Comparison of ENCODE assay signal across 15 cellular contexts in the genomic region with DNA sequence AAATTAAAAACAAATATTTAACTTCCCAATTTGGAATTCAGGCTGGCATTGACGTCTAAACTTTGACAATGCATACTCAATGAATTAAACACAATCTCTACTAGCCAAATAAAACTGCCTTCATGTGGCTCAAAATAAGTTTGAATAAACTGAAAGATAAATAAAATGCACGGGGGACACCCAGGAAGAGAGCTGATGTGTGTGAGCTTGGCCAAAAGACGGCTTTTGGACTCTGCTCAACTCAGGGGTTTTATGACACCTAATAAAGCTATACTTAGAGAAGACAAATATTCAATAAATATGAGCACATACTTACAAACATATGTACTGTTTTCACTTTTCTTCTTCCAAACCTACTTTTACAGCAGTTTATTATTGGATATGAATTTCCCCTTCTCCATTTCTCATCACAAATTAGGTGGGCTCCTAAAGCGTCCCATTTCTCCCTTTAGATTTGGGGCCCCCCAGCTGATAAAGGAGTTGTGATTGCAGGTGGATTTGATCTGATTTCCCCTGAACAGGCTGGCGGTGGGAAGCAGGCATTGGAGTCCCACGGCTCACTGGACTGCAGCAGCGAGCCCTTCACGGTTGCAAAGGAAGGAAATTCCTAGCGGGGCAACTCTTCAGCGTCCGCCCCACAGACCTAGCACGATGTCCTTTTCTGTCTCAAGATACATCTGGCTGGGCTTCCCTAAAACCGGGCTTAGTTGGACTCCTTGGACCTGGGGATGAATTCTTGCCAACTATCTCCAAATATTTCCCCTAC.
DNase-seq lines count a peak whose midpoint lies in the region; ATAC-seq and TF ChIP-seq lines count a peak whose summit lies in the region.
"Had no signal": no experiment of that assay in that cellular context is flagged by ENCODE, and none has a peak within 500 bp of the region (broad histone marks: within the 10 kb centered on the region; RNA-seq: fewer than 3 reads in every experiment).

No MANE protein-coding gene starts in this region.

- TF ChIP-seq CTCF in AG04449 (IDR thresholded peaks at IDR 0.05; ENCODE audit: insufficient read depth, low read length, missing control alignments) = no peak
- no peak for TF ChIP-seq CTCF in LNCaP clone FGC (IDR thresholded peaks at IDR 0.05; ENCODE audit: control insufficient read depth, extremely low read depth, insufficient read depth)
- no peak for TF ChIP-seq CTCF in esophagus muscularis mucosa (IDR thresholded peaks at IDR 0.05)
- no peak for TF ChIP-seq CTCF in psoas muscle (IDR thresholded peaks at IDR 0.05)

- H3K27me3 ChIP-seq in esophagus muscularis mucosa (peaks cover 16 to 100% (median 95%) of the 10 kb centered on the region in 4 donors), psoas muscle (ENCODE audit: insufficient read depth in 3 of 3, low read length in 2 of 3) (peaks cover 4 to 100% (median 65%) of the 10 kb centered on the region in 3 donors), HAP-1 (ENCODE audit: low read depth) (peaks cover 74% of the 10 kb centered on the region)
- peaks cover 0 to 14% of the 10 kb centered on the region in 2 donors for H3K27me3 ChIP-seq in naive thymus-derived CD4-positive, alpha-beta T cell (ENCODE audit: control insufficient read depth in 2 of 2, insufficient read depth in 2 of 2, low read length in 2 of 2)

- H3K27ac ChIP-seq in esophagus muscularis mucosa (replicated peaks in 1 of 4) (no peak overlapping the region), psoas muscle (no peak overlapping the region)
- no peak overlapping the region for H3K27ac ChIP-seq in naive thymus-derived CD4-positive, alpha-beta T cell (ENCODE audit: low read depth, low read length)
- H3K27ac ChIP-seq: C4-2B, esophagus squamous epithelium had no signal

- H3K27me3 Mint-ChIP-seq in activated CD4-positive, alpha-beta memory T cell treated with anti-CD3 and anti-CD28 coated beads for 36 hours = peaks cover 85% of the 10 kb centered on the region
- H3K27me3 Mint-ChIP-seq in naive thymus-derived CD4-positive, alpha-beta T cell = peaks cover 75 to 87% (median 85%) of the 10 kb centered on the region in 5 donors

- peaks cover 46% of the 10 kb centered on the region for H3K4me1 Mint-ChIP-seq in activated CD4-positive, alpha-beta memory T cell treated with anti-CD3 and anti-CD28 coated beads for 36 hours (ENCODE audit: low read depth)
- H3K4me1 Mint-ChIP-seq in naive thymus-derived CD4-positive, alpha-beta T cell = peaks cover 30 to 75% (median 56%) of the 10 kb centered on the region in 7 donors

- intact Hi-C loops in esophagus muscularis mucosa (cut with DNase I) = no loop called here
- intact Hi-C loops in psoas muscle (cut with DNase I) = no loop called here
- intact Hi-C loops in activated CD4-positive, alpha-beta memory T cell treated with anti-CD3 and anti-CD28 coated beads for 36 hours (cut with micrococcal nuclease) = loop anchor here (5.0 to 10.0 kb wide), 2 partner anchors 430 to 1628 kb away; no protein-coding TSS in a partner anchor
- intact Hi-C loops in naive thymus-derived CD4-positive, alpha-beta T cell (cut with micrococcal nuclease) = loop anchor here in 1 of 2 donors (2.0 to 5.0 kb wide), 5 partner anchors 80 to 1625 kb away; partner anchors contain the start of gene SHH

- in situ Hi-C loops in HAP-1 (cut with MboI; ENCODE audit: low sequenced_read_pairs) = loop anchor here (25.0 kb wide), 1 partner anchor 385 kb away; no protein-coding TSS in a partner anchor

- no peaks in the 10 kb centered on the region for H3K9me3 Mint-ChIP-seq in activated CD4-positive, alpha-beta memory T cell treated with anti-CD3 and anti-CD28 coated beads for 36 hours
- H3K9me3 Mint-ChIP-seq in naive thymus-derived CD4-positive, alpha-beta T cell = peaks cover 0 to 2% (median 0%) of the 10 kb centered on the region in 11 donors
- H3K9me3 Mint-ChIP-seq: activated CD4-positive, alpha-beta T cell treated with anti-CD3 and anti-CD28 coated beads, Interleukin-2, amount 10 ng/mL, durations not matched to agents 7 days and 5 days; natural killer cell treated with Interleukin-12 subunit alpha and Interleukin-12 subunit beta and Interleukin-15 and Interleukin-18, amount 100 ng/mL, for 72 hours had no signal

- H3K4me3 Mint-ChIP-seq in activated CD4-positive, alpha-beta memory T cell treated with anti-CD3 and anti-CD28 coated beads for 36 hours = no peak overlapping the region
- peak overlapping the region in 1 of 10 donors; percentile 25 for H3K4me3 Mint-ChIP-seq in naive thymus-derived CD4-positive, alpha-beta T cell
- H3K4me3 Mint-ChIP-seq: activated CD4-positive, alpha-beta T cell treated with anti-CD3 and anti-CD28 coated beads, Interleukin-2, amount 10 ng/mL, durations not matched to agents 7 days and 5 days; natural killer cell treated with Interleukin-12 subunit alpha and Interleukin-12 subunit beta and Interleukin-15 and Interleukin-18, amount 100 ng/mL, for 72 hours had no signal

- TF ChIP-seq EP300 in esophagus muscularis mucosa (IDR thresholded peaks at IDR 0.05) = no peak

- H3K4me1 ChIP-seq in esophagus muscularis mucosa (peaks cover 58 to 71% (median 68%) of the 10 kb centered on the region in 4 donors), psoas muscle (peaks cover 33% of the 10 kb centered on the region), HAP-1 (peaks cover 2% of the 10 kb centered on the region; the same call in 1 of the 2 replicates)
- peaks cover 0 to 21% of the 10 kb centered on the region in 2 donors for H3K4me1 ChIP-seq in naive thymus-derived CD4-positive, alpha-beta T cell (ENCODE audit: control insufficient read depth in 2 of 2, insufficient read depth in 2 of 2, low read length in 2 of 2)

- H3K36me3 ChIP-seq in esophagus muscularis mucosa (no peaks in the 10 kb centered on the region), psoas muscle (ENCODE audit: insufficient read depth in 1 of 2, low read depth in 1 of 2) (no peaks in the 10 kb centered on the region), HAP-1 (replicated peaks) (no peaks in the 10 kb centered on the region)
- H3K36me3 ChIP-seq in naive thymus-derived CD4-positive, alpha-beta T cell (ENCODE audit: control insufficient read depth in 2 of 3, insufficient read depth in 3 of 3, low read length in 3 of 3) = no peaks in the 10 kb centered on the region
- H3K36me3 ChIP-seq: esophagus squamous epithelium had no signal

- WGBS in esophagus muscularis mucosa = 4% methylated on average over 13 of the region's 13 CpGs
- 8 to 12% (median 10%) methylated on average over 13 of the region's 13 CpGs for WGBS in psoas muscle, 3 donors

- H3K4me3 ChIP-seq in AG04449 (ENCODE audit: low read depth, low read length) (peak overlapping the region; percentile 18), LNCaP clone FGC (ENCODE audit: low read depth, low read length) (peak overlapping the region; percentile 10), esophagus muscularis mucosa (peak overlapping the region; percentile 29 to 42 (median 34)), psoas muscle (peak overlapping the region; percentile 25), HAP-1 (no peak overlapping the region)
- H3K4me3 ChIP-seq in naive thymus-derived CD4-positive, alpha-beta T cell (ENCODE audit: low read length) = no peak overlapping the region
- H3K4me3 ChIP-seq: K562 had no signal

- ATAC-seq in psoas muscle = no peak
- ATAC-seq in naive thymus-derived CD4-positive, alpha-beta T cell = no peak
- ATAC-seq in GM18519 (IDR thresholded peaks at IDR 0.05; ENCODE audit: low FRiP score, unreplicated experiment) = no peak
- ATAC-seq: K562; natural killer cell treated with Interleukin-12 subunit alpha and Interleukin-12 subunit beta and Interleukin-15 and Interleukin-18, amount 100 ng/mL, for 72 hours had no signal

- no peak for DNase-seq in AG04449 (ENCODE audit: low read depth, low spot score)
- peak; percentile 68 for DNase-seq in LNCaP clone FGC (ENCODE audit: low read depth)
- DNase-seq in esophagus muscularis mucosa (ENCODE audit: extremely low spot score) = no peak
- DNase-seq in psoas muscle = no peak
- no peak for DNase-seq in activated CD4-positive, alpha-beta memory T cell treated with anti-CD3 and anti-CD28 coated beads for 36 hours
- no peak for DNase-seq in HAP-1 (ENCODE audit: low spot score in 2 of 2)
- DNase-seq in naive thymus-derived CD4-positive, alpha-beta T cell = no peak
- DNase-seq: activated CD4-positive, alpha-beta T cell treated with anti-CD3 and anti-CD28 coated beads, Interleukin-2, amount 10 ng/mL, durations not matched to agents 7 days and 5 days; activated effector memory CD4-positive, alpha-beta T cell treated with Interleukin-2 at 50 U/mL for 16 hours; esophagus squamous epithelium; NCI-H2029 had no signal

- H3K27ac Mint-ChIP-seq in activated CD4-positive, alpha-beta memory T cell treated with anti-CD3 and anti-CD28 coated beads for 36 hours = no peak overlapping the region
- H3K27ac Mint-ChIP-seq in naive thymus-derived CD4-positive, alpha-beta T cell = no peak overlapping the region
- H3K27ac Mint-ChIP-seq: activated CD4-positive, alpha-beta T cell treated with anti-CD3 and anti-CD28 coated beads, Interleukin-2, amount 10 ng/mL, durations not matched to agents 7 days and 5 days; natural killer cell treated with Interleukin-12 subunit alpha and Interleukin-12 subunit beta and Interleukin-15 and Interleukin-18, amount 100 ng/mL, for 72 hours had no signal

- H3K36me3 Mint-ChIP-seq in activated CD4-positive, alpha-beta memory T cell treated with anti-CD3 and anti-CD28 coated beads for 36 hours = no peaks in the 10 kb centered on the region
- peaks cover 0 to 4% (median 0%) of the 10 kb centered on the region in 5 donors for H3K36me3 Mint-ChIP-seq in naive thymus-derived CD4-positive, alpha-beta T cell

- POLR2A ChIA-PET in AG04449 (lab: Yijun Ruan, JAX) = no interaction called here
- POLR2A ChIA-PET in activated CD4-positive, alpha-beta memory T cell treated with anti-CD3 and anti-CD28 coated beads for 36 hours (lab: Charles Lee) = no interaction called here
- POLR2A ChIA-PET in naive thymus-derived CD4-positive, alpha-beta T cell (lab: Charles Lee) = no interaction called here

- no peak for TF ChIP-seq POLR2A in esophagus muscularis mucosa (IDR thresholded peaks at IDR 0.05; ENCODE audit: low read depth)

- CTCF ChIA-PET in AG04449 (lab: Yijun Ruan, JAX) = interaction anchor here (1.3 to 3.8 kb wide), 3 partner anchors 20 to 222 kb away, joined by 3 to 17 read pairs (median 8); no protein-coding TSS in a partner anchor
- CTCF ChIA-PET in activated CD4-positive, alpha-beta memory T cell treated with anti-CD3 and anti-CD28 coated beads for 36 hours (lab: Charles Lee) = interaction anchor here (1.9 kb wide), 1 partner anchor 72 kb away, joined by 6 read pairs; no protein-coding TSS in a partner anchor
- CTCF ChIA-PET in naive thymus-derived CD4-positive, alpha-beta T cell (lab: Charles Lee) = no interaction called here

- H3K9me3 ChIP-seq in esophagus muscularis mucosa (no peaks in the 10 kb centered on the region), psoas muscle (no peaks in the 10 kb centered on the region), HAP-1 (no peaks in the 10 kb centered on the region)
- H3K9me3 ChIP-seq in naive thymus-derived CD4-positive, alpha-beta T cell (ENCODE audit: control insufficient read depth in 2 of 3, low read length in 3 of 3) = no peaks in the 10 kb centered on the region
- H3K9me3 ChIP-seq: esophagus squamous epithelium had no signal

Comparison
In these comparisons a context has a peak if more than half of its experiments do, and no peak if none do; other contexts are left out.
1. H3K4me3 ChIP-seq: peak in AG04449 (single experiment), LNCaP clone FGC (single experiment), esophagus muscularis mucosa (4 of 4) and psoas muscle (single experiment); none in HAP-1 (single experiment) and naive thymus-derived CD4-positive, alpha-beta T cell (single experiment).